17 cellular contexts compared by ENCODE assay signal in the genomic region with DNA sequence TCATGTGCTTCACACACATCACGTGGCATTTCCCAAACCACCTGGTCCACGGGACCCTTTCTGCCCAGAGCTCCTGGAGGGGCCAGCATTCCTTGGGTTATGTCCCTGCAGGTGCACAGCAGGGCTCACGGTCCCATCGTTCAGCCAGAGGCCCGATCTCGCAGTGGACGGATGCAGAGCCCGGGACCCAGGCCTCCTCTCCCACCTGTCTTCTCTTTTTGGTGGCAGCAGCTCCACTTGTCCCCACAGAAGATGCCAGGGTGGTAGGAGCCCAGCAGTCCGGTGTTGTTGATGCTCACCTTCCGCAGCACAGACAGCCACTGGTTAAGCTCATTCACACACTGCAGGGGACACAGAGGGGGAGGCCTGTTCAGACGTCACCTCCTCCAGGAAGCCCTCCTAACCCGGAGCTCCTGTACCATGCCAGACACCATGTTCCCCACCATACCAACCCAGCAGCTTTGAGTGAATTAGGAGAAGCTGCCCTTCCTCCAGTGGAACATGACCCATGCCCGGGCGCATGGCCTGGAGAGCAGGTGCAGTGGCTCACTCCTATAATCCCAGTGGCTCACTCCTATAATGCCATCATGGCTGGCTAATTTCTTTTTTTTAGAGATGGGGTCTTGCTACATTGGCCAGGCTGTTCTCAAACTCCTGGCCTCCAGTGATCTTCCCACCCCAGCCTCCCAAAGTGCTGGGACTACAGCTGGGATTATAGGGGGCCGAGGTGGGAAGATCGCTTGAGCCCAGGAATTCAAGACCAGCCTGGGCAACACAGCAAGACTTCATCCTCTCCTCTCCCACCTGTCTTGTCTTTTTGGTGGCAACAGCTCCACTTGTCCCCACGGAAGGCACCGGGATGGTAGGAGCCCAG. TPM values are rescaled to one million over a fixed set of nuclear protein-coding genes. Genes with fewer than 3 reads are reported as not detected.
"Had no signal": no experiment of that assay in that cellular context is flagged by ENCODE, and none has a peak within 500 bp of the region (broad histone marks: within the 10 kb centered on the region; RNA-seq: fewer than 3 reads in every experiment).

No MANE protein-coding gene starts in this region.

RNA-seq across cellular contexts. Expression of gene PGAM2, which starts 31.2 kb away (rescaled TPM):
- total RNA-seq: activated CD4-positive, alpha-beta T cell treated with anti-CD3 and anti-CD28 coated beads for 36 hours had no signal

RNA-seq across cellular contexts. Expression of gene SPDYE1, which starts 36.5 kb away (rescaled TPM):
- total RNA-seq: activated CD4-positive, alpha-beta memory T cell treated with anti-CD3 and anti-CD28 coated beads, Interleukin-2, amount 10 ng/mL, durations not matched to agents 7 days and 5 days; activated CD4-positive, alpha-beta T cell treated with anti-CD3 and anti-CD28 coated beads for 36 hours; activated CD4-positive, alpha-beta T cell treated with anti-CD3 and anti-CD28 coated beads, Interleukin-2, amount 10 ng/mL, durations not matched to agents 7 days and 5 days; activated CD8-positive, alpha-beta T cell treated with anti-CD3 and anti-CD28 coated beads, Interleukin-2, amount 10 ng/mL, durations not matched to agents 7 days and 5 days; activated T-cell treated with anti-CD3 and anti-CD28 coated beads, Interleukin-2, amount 50 U/mL, for 4 hours; activated T-cell treated with anti-CD3 and anti-CD28 coated beads, Interleukin-2, amount 50 U/mL, for 72 hours; activated T-helper 1 cell treated with anti-CD3 and anti-CD28 coated beads, Interleukin-12 subunit alpha, Interleukin-12 subunit beta, Interleukin-2, Interleukin-4 antibody, amounts not matched to agents 30 ng/mL and 10 ng/mL and 1 ng/mL, durations not matched to agents 14 hours and 24 hours and 36 hours; activated T-helper 17 cell treated with anti-CD3 and anti-CD28 coated beads, Interleukin-2, amount 50 U/mL, for 72 hours; aorta; astrocyte; body of pancreas; breast epithelium; T-cell; T-helper 1 cell treated with Interleukin-12 subunit alpha and Interleukin-12 subunit beta and Interleukin-4 antibody, amounts not matched to agents 30 ng/mL and 1 ng/mL, for 36 hours; T-helper 2 cell treated with Interferon-gamma antibody and Interleukin-4, amounts not matched to agents 100 ng/mL and 5 ng/mL, for 36 hours; WTC11 had no signal
- polyA plus RNA-seq: adrenal gland had no signal
